Comparison of ENCODE assay signal across 1 cellular context in genomic region chr2:215338883-215339679, GRCh38.
TF ChIP-seq lines count a peak whose summit lies in the region.

No MANE protein-coding gene starts in this region.

TF ChIP-seq in SK-N-SH treated with all-trans-retinoic acid at 6 μM for 48 hours, 23 proteins besides CTCF, POLR2A, EP300 and RAD21 (continued from another document):
- TF ChIP-seq ZNF8 (CRISPR knock-in tag; IDR thresholded peaks at IDR 0.05) (no peak), CSRNP3 (CRISPR knock-in tag; IDR thresholded peaks at IDR 0.05) (no peak), GLIS3 (CRISPR knock-in tag; IDR thresholded peaks at IDR 0.05) (no peak), PATZ1 (CRISPR knock-in tag; IDR thresholded peaks at IDR 0.05; ENCODE audit: borderline replicate concordance) (no peak), POU6F1 (CRISPR knock-in tag; IDR thresholded peaks at IDR 0.05; ENCODE audit: borderline replicate concordance, low read depth) (no peak), PPARA (CRISPR knock-in tag; IDR thresholded peaks at IDR 0.05; ENCODE audit: borderline replicate concordance) (no peak), OSR1 (CRISPR knock-in tag; IDR thresholded peaks at IDR 0.05) (no peak), ZFP3 (CRISPR knock-in tag; IDR thresholded peaks at IDR 0.05) (peak; percentile 74; the same call in 1 of the 2 replicates), TCF4 (CRISPR knock-in tag; IDR thresholded peaks at IDR 0.05; ENCODE audit: borderline replicate concordance) (peak; percentile 63; the same call in 1 of the 2 replicates), ARNTL (CRISPR knock-in tag; IDR thresholded peaks at IDR 0.05; ENCODE audit: borderline replicate concordance, low read depth) (no peak), ESRRG (CRISPR knock-in tag; IDR thresholded peaks at IDR 0.05) (no peak)
TF ChIP-seq in SK-N-SH treated with all-trans-retinoic acid at 6 μM for 48 hours: peak in this region for 3.
